In genomic region chr6:136922680-136922996, GRCh38 we compare ENCODE assay signal across 8 cellular contexts. TPM values are rescaled to one million over a fixed set of nuclear protein-coding genes. Genes with fewer than 3 reads are reported as not detected.
DNase-seq lines count a peak whose midpoint lies in the region; ATAC-seq and TF ChIP-seq lines count a peak whose summit lies in the region.

No MANE protein-coding gene starts in this region.

- no CpG with 5 or more reads among the region's 29 CpGs for WGBS in thyroid gland, 2 donors

- H3K4me3 ChIP-seq in BE2C (ENCODE audit: low read depth, low read length) (peak overlapping the region; percentile 78), thyroid gland (replicated peaks in 1 of 3) (peak overlapping the region in 1 of 3 donors; percentile 39)

- no peak for DNase-seq in BE2C
- peak; percentile 18 for DNase-seq in central memory CD4-positive, alpha-beta T cell
- no peak for DNase-seq in naive B cell
- no peak for DNase-seq in NCI-H2171 treated with DMSO at 0.1 percent for 48 hours (lab: John Stamatoyannopoulos, UW)
- no peak for DNase-seq in left lobe of liver (ENCODE audit: low spot score)
- DNase-seq in thyroid gland = no peak

- H3K4me1 ChIP-seq in BE2C (peaks cover 4% of the 10 kb centered on the region), thyroid gland (peaks cover 32 to 33% of the 10 kb centered on the region in 2 donors)

- H3K4me3 Mint-ChIP-seq in IgD-negative memory B cell (peak overlapping the region; percentile 60 to 91 (median 76)), naive B cell (peak overlapping the region; percentile 78 to 92 (median 86))

- ATAC-seq in naive B cell (ENCODE audit: low read depth in 2 of 2) (peak; percentile 8 to 15), left lobe of liver (no peak), GM21723 (IDR thresholded peaks at IDR 0.05; ENCODE audit: unreplicated experiment) (no peak)

- H3K27ac ChIP-seq in thyroid gland = no peak overlapping the region

- no peaks in the 10 kb centered on the region for H3K27me3 ChIP-seq in BE2C
- H3K27me3 ChIP-seq in thyroid gland = peaks cover 11% of the 10 kb centered on the region

- no peak for TF ChIP-seq POLR2A in thyroid gland (IDR thresholded peaks at IDR 0.05)

- peaks cover 3% of the 10 kb centered on the region; the same call in 1 of the 2 replicates for H3K36me3 ChIP-seq in BE2C
- H3K36me3 ChIP-seq in thyroid gland = no peaks in the 10 kb centered on the region

- H3K9me3 ChIP-seq in BE2C (no peaks in the 10 kb centered on the region; the same call in 1 of the 2 replicates), thyroid gland (no peaks in the 10 kb centered on the region)

- peaks cover 13 to 14% (median 14%) of the 10 kb centered on the region in 3 donors for H3K4me1 Mint-ChIP-seq in IgD-negative memory B cell
- H3K4me1 Mint-ChIP-seq in naive B cell = peaks cover 20 to 38% (median 26%) of the 10 kb centered on the region in 3 donors

- H3K27ac Mint-ChIP-seq in IgD-negative memory B cell = peak overlapping the region in 1 of 3 donors; percentile 53
- H3K27ac Mint-ChIP-seq in naive B cell = peak overlapping the region in 1 of 6 donors; percentile 71

- H3K9me3 Mint-ChIP-seq in IgD-negative memory B cell (no peaks in the 10 kb centered on the region), naive B cell (no peaks in the 10 kb centered on the region)

- H3K36me3 Mint-ChIP-seq in IgD-negative memory B cell (peaks cover 4% of the 10 kb centered on the region), naive B cell (no peaks in the 10 kb centered on the region)

- H3K27me3 Mint-ChIP-seq in IgD-negative memory B cell = peaks cover 41% of the 10 kb centered on the region
- H3K27me3 Mint-ChIP-seq in naive B cell = peaks cover 48 to 57% (median 56%) of the 10 kb centered on the region in 3 donors

- intact Hi-C loops in thyroid gland (cut with DNase I) = no loop called here

- TF ChIP-seq CTCF in BE2C (IDR thresholded peaks at IDR 0.05; ENCODE audit: low read depth, low read length) (no peak), thyroid gland (IDR thresholded peaks at IDR 0.05) (no peak)

RNA-seq across cellular contexts. Expression of gene SLC35D3, which starts 0.5 kb away (rescaled TPM):
- polyA plus RNA-seq in BE2C (2012; ENCODE audit: insufficient read depth, insufficient read length, low read depth) = 1.5 TPM
- polyA plus RNA-seq in IgD-negative memory B cell = not detected
- under 1 TPM in 1 of 6 donors, not detected in 5; 0.12 TPM for polyA plus RNA-seq in naive B cell (ENCODE audit: low read depth in 6 of 6)
- not detected for total RNA-seq in left lobe of liver
- not detected for total RNA-seq in thyroid gland

Comparison
In these comparisons a context has a peak if more than half of its experiments do, and no peak if none do; other contexts are left out.
1. ATAC-seq: peak in naive B cell (2 of 2); none in left lobe of liver (single experiment) and GM21723 (single experiment).